ENCODE assay signal across 16 cellular contexts in the genomic region with DNA sequence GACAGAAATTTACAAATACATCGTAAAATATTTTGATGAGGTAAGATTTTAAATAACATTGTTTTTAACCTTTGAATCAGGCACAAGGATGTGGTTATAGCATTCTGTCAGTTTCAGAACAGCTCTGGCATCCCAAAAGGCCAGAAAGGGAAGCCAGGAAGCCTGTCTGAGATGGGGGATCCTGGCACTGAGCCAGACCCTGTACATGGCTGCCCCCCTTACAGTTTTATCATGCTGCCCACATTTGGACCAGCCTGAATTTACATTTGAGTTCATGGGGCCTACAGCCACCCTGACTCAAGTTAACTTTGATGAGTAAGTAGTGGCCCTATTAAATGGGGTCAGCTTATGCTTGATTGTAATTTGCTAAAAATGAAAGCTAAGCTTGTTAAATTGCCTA.
"Had no signal": no experiment of that assay in that cellular context is flagged by ENCODE, and none has a peak within 500 bp of the region (broad histone marks: within the 10 kb centered on the region; RNA-seq: fewer than 3 reads in every experiment).

No MANE protein-coding gene starts in this region.

- H3K4me3 Mint-ChIP-seq: dendritic cell treated with granulocyte-macrophage colony-stimulating factor and Interleukin-4, amounts not matched to agents 40 ng/mL and 50 ng/mL, for 4 days; effector memory CD8-positive, alpha-beta T cell; memory B cell; nephron progenitor cell; T-cell had no signal

- DNase-seq: activated CD4-positive, alpha-beta T cell treated with anti-CD3 and anti-CD28 coated beads, Interleukin-2, amount 50 U/mL, for 1 hour; activated gamma-delta T cell treated with Interleukin-2 at 50 U/mL for 16 hours; adrenal gland; effector memory CD8-positive, alpha-beta T cell; esophagus squamous epithelium; heart right ventricle; nephron progenitor cell; stimulated activated naive CD4-positive, alpha-beta T cell treated with Interleukin-2 at 50 U/mL for 16 hours; T-cell; T1000; uterus had no signal

- ATAC-seq: activated naive CD4-positive, alpha-beta T cell treated with anti-CD3 and anti-CD28 coated beads, Interleukin-2, amount 50 U/mL, for 72 hours; effector memory CD8-positive, alpha-beta T cell; sciatic nerve; T-cell had no signal

- H3K4me1 ChIP-seq: esophagus squamous epithelium, tibial nerve had no signal

- H3K27me3 ChIP-seq: adrenal gland, esophagus squamous epithelium, heart right ventricle, tibial nerve, uterus had no signal

- H3K9me3 ChIP-seq: adrenal gland, esophagus squamous epithelium, heart right ventricle, tibial nerve, uterus had no signal

- H3K4me3 ChIP-seq: adrenal gland, esophagus squamous epithelium, heart right ventricle, tibial nerve, uterus had no signal

- H3K27ac Mint-ChIP-seq: activated naive CD4-positive, alpha-beta T cell treated with anti-CD3 and anti-CD28 coated beads, Interleukin-2, amount 50 U/mL, for 72 hours; dendritic cell treated with granulocyte-macrophage colony-stimulating factor and Interleukin-4, amounts not matched to agents 40 ng/mL and 50 ng/mL, for 4 days; T-cell had no signal

- H3K4me1 Mint-ChIP-seq: nephron progenitor cell had no signal

- H3K27me3 Mint-ChIP-seq: dendritic cell treated with granulocyte-macrophage colony-stimulating factor and Interleukin-4, amounts not matched to agents 40 ng/mL and 50 ng/mL, for 4 days; effector memory CD8-positive, alpha-beta T cell; memory B cell; T-cell had no signal

- H3K9me3 Mint-ChIP-seq: activated naive CD4-positive, alpha-beta T cell treated with anti-CD3 and anti-CD28 coated beads, Interleukin-2, amount 50 U/mL, for 72 hours; dendritic cell treated with granulocyte-macrophage colony-stimulating factor and Interleukin-4, amounts not matched to agents 40 ng/mL and 50 ng/mL, for 4 days; effector memory CD8-positive, alpha-beta T cell; memory B cell; nephron progenitor cell; T-cell had no signal

- H3K36me3 ChIP-seq: uterus had no signal

- H3K27ac ChIP-seq: adrenal gland, esophagus squamous epithelium, heart right ventricle, tibial nerve had no signal
